1 cellular context compared by ENCODE assay signal in the genomic region with DNA sequence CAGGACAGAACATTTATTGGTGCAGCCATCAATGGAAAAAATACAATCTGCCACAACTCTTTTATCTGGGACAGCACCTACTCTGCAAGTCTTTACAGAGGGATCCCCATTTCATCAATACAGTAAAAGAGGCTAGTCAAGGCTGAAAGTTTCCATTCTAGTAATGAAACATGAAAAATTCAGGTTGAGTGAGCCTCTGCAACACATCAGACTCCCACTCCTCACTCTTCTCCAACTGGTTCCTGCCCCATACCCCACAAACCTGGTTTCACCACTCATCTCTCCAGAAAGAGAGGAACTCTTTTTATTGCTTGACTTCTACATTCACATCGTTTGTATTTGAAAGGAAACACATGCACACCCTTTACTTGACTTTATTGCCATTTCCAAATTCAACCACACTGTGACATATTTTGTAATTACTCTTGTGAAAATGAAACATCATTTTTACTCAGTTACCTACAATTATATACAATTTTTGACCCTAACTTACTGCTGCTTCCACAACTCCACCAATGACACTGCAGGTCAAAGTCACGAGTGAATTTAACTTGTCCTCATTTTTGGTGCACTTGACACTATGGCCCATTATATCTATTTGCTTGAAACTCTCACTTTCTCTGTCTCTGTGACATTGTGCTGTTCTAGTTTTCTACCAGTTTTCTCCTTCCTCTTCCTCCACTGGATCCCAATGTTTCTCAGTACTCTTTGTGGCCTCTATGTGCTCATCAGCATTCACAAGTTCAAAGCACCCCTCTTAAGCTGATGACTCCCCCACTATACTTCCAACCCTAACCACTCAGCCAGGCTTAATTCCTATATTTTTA.
TF ChIP-seq lines count a peak whose summit lies in the region.

No MANE protein-coding gene starts in this region.

TF ChIP-seq in IMR-90, 13 proteins besides CTCF, POLR2A, EP300 and RAD21:
- TF ChIP-seq CHD1 (IDR thresholded peaks at IDR 0.05; ENCODE audit: low read depth, low read length) = no peak
- TF ChIP-seq USF2 (IDR thresholded peaks at IDR 0.05; ENCODE audit: low read depth, low read length) = no peak
